In genomic region chr5:170468633-170469032, GRCh38 we compare ENCODE assay signal across 29 cellular contexts. TPM values are rescaled to one million over a fixed set of nuclear protein-coding genes. Genes with fewer than 3 reads are reported as not detected.
"Had no signal": no experiment of that assay in that cellular context is flagged by ENCODE, and none has a peak within 500 bp of the region (broad histone marks: within the 10 kb centered on the region; RNA-seq: fewer than 3 reads in every experiment).

No MANE protein-coding gene starts in this region.

- H3K36me3 ChIP-seq: stomach, suprapubic skin, thoracic aorta, thyroid gland, tibial artery, tibial nerve, transverse colon, upper lobe of left lung, upper lobe of right lung, uterus, vagina had no signal

- H3K9me3 ChIP-seq: stomach, suprapubic skin, testis, thoracic aorta, thyroid gland, tibial artery, tibial nerve, transverse colon, upper lobe of left lung, upper lobe of right lung, uterus, vagina had no signal

- H3K4me3 Mint-ChIP-seq: stimulated activated effector memory CD8-positive, alpha-beta T cell treated with anti-CD3 and anti-CD28 coated beads, Interleukin-12 subunit alpha, Interleukin-12 subunit beta, amount 100 ng/mL, for 72 hours; stimulated activated memory B cell treated with anti-CD40 and anti-IgM and Interleukin-4, amounts not matched to agents 10 μg/mL and 1 μg/mL and 100 μg/mL, for 72 hours; stimulated activated naive B cell treated with anti-CD40 and anti-IgM and Interleukin-4, amounts not matched to agents 10 μg/mL and 1 μg/mL and 100 μg/mL, for 72 hours; stimulated activated naive CD8-positive, alpha-beta T cell treated with anti-CD3 and anti-CD28 coated beads, Interleukin-15, amount 100 ng/mL, for 72 hours; stimulated activated naive CD8-positive, alpha-beta T cell treated with anti-CD3 and anti-CD28 coated beads, Interleukin-15, Interleukin-2, amounts not matched to agents 100 ng/mL and 50 ng/mL, for 24 hours; type B pancreatic cell had no signal

- H3K27me3 Mint-ChIP-seq: stimulated activated memory B cell treated with anti-CD40 and anti-IgM and Interleukin-4, amounts not matched to agents 10 μg/mL and 1 μg/mL and 100 μg/mL, for 72 hours had no signal

- ATAC-seq: stimulated activated effector memory CD8-positive, alpha-beta T cell treated with anti-CD3 and anti-CD28 coated beads, Interleukin-12 subunit alpha, Interleukin-12 subunit beta, amount 100 ng/mL, for 72 hours; stimulated activated memory B cell treated with anti-CD40 and anti-IgM and Interleukin-4, amounts not matched to agents 10 μg/mL and 1 μg/mL and 100 μg/mL, for 72 hours; stimulated activated naive B cell treated with anti-CD40 and anti-IgM and Interleukin-4, amounts not matched to agents 10 μg/mL and 1 μg/mL and 100 μg/mL, for 72 hours; stimulated activated naive CD8-positive, alpha-beta T cell treated with anti-CD3 and anti-CD28 coated beads, Interleukin-15, amount 100 ng/mL, for 72 hours; stimulated activated naive CD8-positive, alpha-beta T cell treated with anti-CD3 and anti-CD28 coated beads, Interleukin-15, Interleukin-2, amounts not matched to agents 100 U/mL and 50 U/mL, for 24 hours; upper lobe of right lung had no signal

- H3K36me3 Mint-ChIP-seq: stimulated activated effector memory CD8-positive, alpha-beta T cell treated with anti-CD3 and anti-CD28 coated beads, Interleukin-12 subunit alpha, Interleukin-12 subunit beta, amount 100 ng/mL, for 72 hours; stimulated activated memory B cell treated with anti-CD40 and anti-IgM and Interleukin-4, amounts not matched to agents 10 μg/mL and 1 μg/mL and 100 μg/mL, for 72 hours; stimulated activated naive B cell treated with anti-CD40 and anti-IgM and Interleukin-4, amounts not matched to agents 10 μg/mL and 1 μg/mL and 100 μg/mL, for 72 hours; type B pancreatic cell had no signal

- H3K27me3 ChIP-seq: suprapubic skin, testis, thyroid gland, tibial nerve, transverse colon, upper lobe of left lung, upper lobe of right lung, uterus, vagina had no signal

- H3K4me3 ChIP-seq: stomach, suprapubic skin, testis, thoracic aorta, thyroid gland, tibial artery, tibial nerve, transverse colon, upper lobe of left lung, upper lobe of right lung, uterus, vagina had no signal

- DNase-seq: stimulated activated CD4-positive, alpha-beta T cell treated with anti-CD3 and anti-CD28 coated beads, Interleukin-2, amount 100 ng/mL, for 48 hours; stimulated activated CD4-positive, alpha-beta T cell treated with anti-CD3 and anti-CD28 coated beads, Interleukin-4, amount 100 ng/mL, for 1 hour; stimulated activated CD4-positive, alpha-beta T cell treated with anti-CD3 and anti-CD28 coated beads, Interleukin-4, amount 100 ng/mL, for 24 hours; stimulated activated CD4-positive, alpha-beta T cell treated with anti-CD3 and anti-CD28 coated beads, Interleukin-4, amount 100 ng/mL, for 4 hours; stimulated activated CD8-positive, alpha-beta memory T cell treated with anti-CD3 and anti-CD28 coated beads, Interleukin-4, amount 100 ng/mL, for 48 hours; stimulated activated naive B cell treated with anti-CD40 and anti-IgM and Interleukin-4, amounts not matched to agents 10 μg/mL and 1 μg/mL and 100 μg/mL, for 72 hours; stimulated activated naive CD4-positive, alpha-beta T cell; stimulated activated naive CD4-positive, alpha-beta T cell treated with Interleukin-2 at 50 U/mL for 16 hours; stimulated activated naive CD8-positive, alpha-beta T cell treated with anti-CD3 and anti-CD28 coated beads, Interleukin-15, amount 100 ng/mL, for 72 hours; stimulated activated naive CD8-positive, alpha-beta T cell treated with anti-CD3 and anti-CD28 coated beads, Interleukin-15, Interleukin-2, amounts not matched to agents 100 U/mL and 50 U/mL, for 24 hours; stomach; substantia nigra; testis; thyroid gland; tibial artery; transverse colon; trophoblast cell; upper lobe of left lung; upper lobe of right lung; uterus had no signal

- H3K4me1 Mint-ChIP-seq: stimulated activated effector memory CD8-positive, alpha-beta T cell treated with anti-CD3 and anti-CD28 coated beads, Interleukin-12 subunit alpha, Interleukin-12 subunit beta, amount 100 ng/mL, for 72 hours; stimulated activated memory B cell treated with anti-CD40 and anti-IgM and Interleukin-4, amounts not matched to agents 10 μg/mL and 1 μg/mL and 100 μg/mL, for 72 hours; stimulated activated naive B cell treated with anti-CD40 and anti-IgM and Interleukin-4, amounts not matched to agents 10 μg/mL and 1 μg/mL and 100 μg/mL, for 72 hours; stimulated activated naive CD8-positive, alpha-beta T cell treated with anti-CD3 and anti-CD28 coated beads, Interleukin-15, amount 100 ng/mL, for 72 hours had no signal

- H3K9me3 Mint-ChIP-seq: stimulated activated effector memory CD8-positive, alpha-beta T cell treated with anti-CD3 and anti-CD28 coated beads, Interleukin-12 subunit alpha, Interleukin-12 subunit beta, amount 100 ng/mL, for 72 hours; stimulated activated memory B cell treated with anti-CD40 and anti-IgM and Interleukin-4, amounts not matched to agents 10 μg/mL and 1 μg/mL and 100 μg/mL, for 72 hours; stimulated activated naive B cell treated with anti-CD40 and anti-IgM and Interleukin-4, amounts not matched to agents 10 μg/mL and 1 μg/mL and 100 μg/mL, for 72 hours; stimulated activated naive CD8-positive, alpha-beta T cell treated with anti-CD3 and anti-CD28 coated beads, Interleukin-15, amount 100 ng/mL, for 72 hours; stimulated activated naive CD8-positive, alpha-beta T cell treated with anti-CD3 and anti-CD28 coated beads, Interleukin-15, Interleukin-2, amounts not matched to agents 100 ng/mL and 50 ng/mL, for 24 hours; type B pancreatic cell had no signal

- H3K4me1 ChIP-seq: stomach, suprapubic skin, testis, thyroid gland, tibial artery, tibial nerve, transverse colon, upper lobe of left lung, upper lobe of right lung, uterus, vagina had no signal

- H3K27ac Mint-ChIP-seq: stimulated activated effector memory CD8-positive, alpha-beta T cell treated with anti-CD3 and anti-CD28 coated beads, Interleukin-12 subunit alpha, Interleukin-12 subunit beta, amount 100 ng/mL, for 72 hours; stimulated activated memory B cell treated with anti-CD40 and anti-IgM and Interleukin-4, amounts not matched to agents 10 μg/mL and 1 μg/mL and 100 μg/mL, for 72 hours; stimulated activated naive B cell treated with anti-CD40 and anti-IgM and Interleukin-4, amounts not matched to agents 10 μg/mL and 1 μg/mL and 100 μg/mL, for 72 hours; stimulated activated naive CD8-positive, alpha-beta T cell treated with anti-CD3 and anti-CD28 coated beads, Interleukin-15, amount 100 ng/mL, for 72 hours; stimulated activated naive CD8-positive, alpha-beta T cell treated with anti-CD3 and anti-CD28 coated beads, Interleukin-15, Interleukin-2, amounts not matched to agents 100 ng/mL and 50 ng/mL, for 24 hours; type B pancreatic cell had no signal

- H3K27ac ChIP-seq: stomach, suprapubic skin, testis, thoracic aorta, thyroid gland, tibial artery, tibial nerve, transverse colon, upper lobe of left lung, upper lobe of right lung, uterus, vagina had no signal

RNA-seq across cellular contexts. Expression of gene KCNIP1, which starts 35.2 kb away (rescaled TPM):
- total RNA-seq: thoracic aorta, ureter, vagina had no signal
